20 cellular contexts compared by ENCODE assay signal in genomic region chr1:17167041-17167782, GRCh38. TPM values are rescaled to one million over a fixed set of nuclear protein-coding genes. Genes with fewer than 3 reads are reported as not detected.
DNase-seq lines count a peak whose midpoint lies in the region; ATAC-seq, FAIRE-seq and TF ChIP-seq lines count a peak whose summit lies in the region.
"Had no signal": no experiment of that assay in that cellular context is flagged by ENCODE, and none has a peak within 500 bp of the region (broad histone marks: within the 10 kb centered on the region; RNA-seq: fewer than 3 reads in every experiment).

No MANE protein-coding gene starts in this region.

- CTCF ChIA-PET in Calu3 (lab: Charles Lee): interaction anchor here (0.6 to 2.1 kb wide), 2 partner anchors 9 to 67 kb away, joined by 3 to 5 read pairs; no protein-coding TSS in a partner anchor
- CTCF ChIA-PET in IMR-90 (lab: Yijun Ruan, JAX): interaction anchor here (1.2 to 2.7 kb wide), 2 partner anchors 37 to 42 kb away, joined by 3 to 10 read pairs; no protein-coding TSS in a partner anchor
- CTCF ChIA-PET in K562 (lab: Yijun Ruan, JAX; ENCODE audit: low intra/inter-chr PET ratio): no interaction called here

- H3K4me1 ChIP-seq in IMR-90 (ENCODE audit: control insufficient read depth, insufficient read depth, low read length): peaks cover 23% of the 10 kb centered on the region
- no peaks in the 10 kb centered on the region for H3K4me1 ChIP-seq in K562 (replicated peaks in 1 of 2; ENCODE audit: control insufficient read depth in 2 of 2, insufficient read depth in 2 of 2, low read length in 2 of 2)
- H3K4me1 ChIP-seq in mesendoderm (ENCODE audit: control insufficient read depth, low read depth, low read length): peaks cover 3% of the 10 kb centered on the region
- no peaks in the 10 kb centered on the region for H3K4me1 ChIP-seq in testis
- peaks cover 0 to 6% of the 10 kb centered on the region in 2 donors for H3K4me1 ChIP-seq in adrenal gland (replicated peaks in 1 of 2)

- TF ChIP-seq CTCF in Calu3 (IDR thresholded peaks at IDR 0.05; ENCODE audit: unreplicated experiment): no peak
- no peak for TF ChIP-seq CTCF in IMR-90 (conservative IDR thresholded peaks at IDR 0.05; ENCODE audit: low read depth, low read length)
- TF ChIP-seq CTCF in K562 (IDR thresholded peaks at IDR 0.05 in 2 of 3, conservative IDR thresholded peaks at IDR 0.05 in 1 of 3; ENCODE audit: insufficient read depth in 2 of 3, low read depth in 1 of 3, low read length in 3 of 3): no peak
- TF ChIP-seq CTCF in testis (IDR thresholded peaks at IDR 0.05): no peak
- no peak for TF ChIP-seq CTCF in adrenal gland (IDR thresholded peaks at IDR 0.05)

- H3K23ac ChIP-seq in IMR-90 (ENCODE audit: low read depth, low read length): peak overlapping the region; percentile 90; the same call in 1 of the 2 replicates
- no peak overlapping the region for H3K23ac ChIP-seq in mesendoderm (ENCODE audit: low read length)

- peak overlapping the region; percentile 100 for H2BK5ac ChIP-seq in IMR-90 (ENCODE audit: low read depth, low read length, poor library complexity, severe bottlenecking)
- no peak overlapping the region for H2BK5ac ChIP-seq in mesendoderm (ENCODE audit: low read length)

- peaks cover 30% of the 10 kb centered on the region for H3K4me1 Mint-ChIP-seq in Calu3 (ENCODE audit: low read depth, unreplicated experiment)
- H3K4me1 Mint-ChIP-seq: activated CD4-positive, alpha-beta T cell treated with anti-CD3 and anti-CD28 coated beads, Interleukin-2, amount 10 ng/mL, durations not matched to agents 7 days and 5 days; activated naive CD4-positive, alpha-beta T cell treated with anti-CD3 and anti-CD28 coated beads, Interleukin-2, amount 10 ng/mL, durations not matched to agents 7 days and 5 days had no signal

- DNase-seq in Calu3: no peak
- DNase-seq in IMR-90: no peak
- peak in 1 of 4 experiments; percentile 7 for DNase-seq in K562 (ENCODE audit: extremely low read depth in 1 of 4, low spot score in 3 of 4)
- peak; percentile 82 for DNase-seq in mesendoderm
- DNase-seq in T1000 (lab: John Stamatoyannopoulos, UW): no peak
- DNase-seq in testis: no peak
- DNase-seq in NCI-H2107 treated with DMSO at 0.1 percent for 48 hours (lab: John Stamatoyannopoulos, UW; ENCODE audit: unreplicated experiment): no peak
- no peak for DNase-seq in adrenal gland
- DNase-seq: activated CD4-positive, alpha-beta T cell treated with anti-CD3 and anti-CD28 coated beads, Interleukin-2, amount 10 ng/mL, durations not matched to agents 7 days and 5 days; activated naive CD4-positive, alpha-beta T cell treated with anti-CD3 and anti-CD28 coated beads, Interleukin-2, amount 10 ng/mL, durations not matched to agents 7 days and 5 days; effector CD8-positive, alpha-beta T cell; KBM-7; left colon; NCI-H1092 treated with DMSO at 0.1 percent for 48 hours; stimulated activated CD4-positive, alpha-beta T cell treated with anti-CD3 and anti-CD28 coated beads, Interleukin-2, amount 100 ng/mL, for 48 hours had no signal

- peak overlapping the region; percentile 99 for H2BK120ac ChIP-seq in IMR-90 (ENCODE audit: low read depth, low read length)
- no peak overlapping the region for H2BK120ac ChIP-seq in mesendoderm (ENCODE audit: low read depth, low read length)

- H3K79me1 ChIP-seq in IMR-90 (ENCODE audit: low read depth in 1 of 2, low read length in 2 of 2) (no peaks in the 10 kb centered on the region), mesendoderm (ENCODE audit: low read length) (no peaks in the 10 kb centered on the region)

- H3K36me3 ChIP-seq in IMR-90 (ENCODE audit: control insufficient read depth, insufficient read depth, low read length): no peaks in the 10 kb centered on the region
- no peaks in the 10 kb centered on the region for H3K36me3 ChIP-seq in K562 (ENCODE audit: control insufficient read depth, insufficient read depth, low read length)
- no peaks in the 10 kb centered on the region for H3K36me3 ChIP-seq in mesendoderm (ENCODE audit: control insufficient read depth, insufficient read depth, low read length)
- no peaks in the 10 kb centered on the region for H3K36me3 ChIP-seq in testis (ENCODE audit: low read depth, missing control alignments)
- H3K36me3 ChIP-seq in adrenal gland (replicated peaks in 1 of 2): no peaks in the 10 kb centered on the region

- H3K18ac ChIP-seq in IMR-90 (ENCODE audit: low read depth, low read length): peak overlapping the region; percentile 54; the same call in 1 of the 2 replicates
- H3K18ac ChIP-seq in mesendoderm (ENCODE audit: low read length): no peak overlapping the region

- H3K9me3 ChIP-seq in IMR-90 (ENCODE audit: control insufficient read depth, insufficient read depth, low read length) (no peaks in the 10 kb centered on the region), K562 (replicated peaks; ENCODE audit: control insufficient read depth, insufficient read depth, low read depth, low read length) (no peaks in the 10 kb centered on the region), testis (no peaks in the 10 kb centered on the region), adrenal gland (replicated peaks in 1 of 3) (no peaks in the 10 kb centered on the region)

- peak overlapping the region; percentile 85 to 95; a peak in 3 of 4 replicates for H4K8ac ChIP-seq in IMR-90 (ENCODE audit: low read depth in 2 of 2, low read length in 2 of 2)
- no peak overlapping the region for H4K8ac ChIP-seq in mesendoderm (ENCODE audit: low read depth, low read length)

- H4K91ac ChIP-seq in IMR-90 (ENCODE audit: insufficient read depth, low read depth, low read length): peak overlapping the region; percentile 99

- H3K14ac ChIP-seq in IMR-90 (replicated peaks; ENCODE audit: low read depth, low read length): peak overlapping the region; percentile 95; the same call in 1 of the 2 replicates

- H3K9ac ChIP-seq in IMR-90 (ENCODE audit: low read depth, low read length) (no peak overlapping the region), K562 (ENCODE audit: insufficient read depth in 1 of 2, low read depth in 2 of 2, low read length in 2 of 2) (no peak overlapping the region), mesendoderm (ENCODE audit: low read length) (no peak overlapping the region)

- dilution Hi-C loops in IMR-90 (cut with HindIII; ENCODE audit: low sequenced_read_pairs, unreplicated experiment): no loop called here

- ATAC-seq in IMR-90 (ENCODE audit: low read depth) (no peak), K562 (no peak)
- ATAC-seq: left colon had no signal

- H4K5ac ChIP-seq in IMR-90 (ENCODE audit: low read depth, low read length) (peak overlapping the region; percentile 46), mesendoderm (ENCODE audit: low read length) (no peak overlapping the region)

- H3K4ac ChIP-seq in IMR-90 (ENCODE audit: low read depth, low read length) (peak overlapping the region; percentile 98), mesendoderm (ENCODE audit: low read depth, low read length) (no peak overlapping the region)

- no peak for TF ChIP-seq RAD21 in IMR-90 (IDR thresholded peaks at IDR 0.05; ENCODE audit: low read length)
- TF ChIP-seq RAD21 in K562 (CRISPR knock-in tag; conservative IDR thresholded peaks at IDR 0.05 in 1 of 2, IDR thresholded peaks at IDR 0.05 in 1 of 2): no peak

- H3K9me1 ChIP-seq in IMR-90 (ENCODE audit: insufficient read depth, low read length) (peaks cover 17% of the 10 kb centered on the region), K562 (ENCODE audit: control insufficient read depth, insufficient read depth, low read length) (no peaks in the 10 kb centered on the region)

- H4K20me1 ChIP-seq in IMR-90 (ENCODE audit: insufficient read depth, low read length) (no peaks in the 10 kb centered on the region), K562 (replicated peaks; ENCODE audit: control insufficient read depth, insufficient read depth, low read length) (no peaks in the 10 kb centered on the region; the same call in 1 of the 2 replicates)

- in situ Hi-C loops in IMR-90 (cut with MboI; ENCODE audit: low sequenced_read_pairs) (no loop called here), K562 (cut with MboI) (no loop called here)

- no peak for TF ChIP-seq POLR2A in IMR-90 (IDR thresholded peaks at IDR 0.05; ENCODE audit: low read depth, low read length)
- TF ChIP-seq POLR2A in K562 (conservative IDR thresholded peaks at IDR 0.05): no peak
- no peak for TF ChIP-seq POLR2A in testis (IDR thresholded peaks at IDR 0.05)
- TF ChIP-seq POLR2A in adrenal gland (IDR thresholded peaks at IDR 0.05): no peak

- H2BK20ac ChIP-seq in IMR-90 (ENCODE audit: low read depth, low read length): peak overlapping the region; percentile 98

- no peak for TF ChIP-seq EP300 in K562 (IDR thresholded peaks at IDR 0.05; ENCODE audit: low read length)

- 57% methylated on average over 1 of the region's 4 CpGs; no CpG with 5 or more reads in 1 of the 2 experiments for WGBS in IMR-90 (ENCODE audit: extremely low coverage in 2 of 2, insufficient read length in 1 of 2), 2 experiments
- WGBS in K562 (ENCODE audit: insufficient coverage, low coverage, missing lambda C conversion rate): 0% methylated on average over 3 of the region's 4 CpGs
- WGBS in mesendoderm (ENCODE audit: extremely low coverage, insufficient coverage, low lambda C conversion rate): no CpG with 5 or more reads among the region's 4 CpGs
- WGBS in testis, 2 donors: 24 to 54% methylated on average over 4 of the region's 4 CpGs
- WGBS in adrenal gland, 4 donors: 23 to 53% (median 43%) methylated on average over 3 to 4 of the region's 4 CpGs

- intact Hi-C loops in Calu3 (cut with micrococcal nuclease; ENCODE audit: unreplicated experiment) (no loop called here), IMR-90 (cut with micrococcal nuclease) (no loop called here), K562 (cut with micrococcal nuclease) (no loop called here), testis (cut with DNase I; ENCODE audit: low total_unique reads) (no loop called here), adrenal gland (cut with DNase I) (no loop called here)

- no peaks in the 10 kb centered on the region for H3K27me3 Mint-ChIP-seq in Calu3 (ENCODE audit: unreplicated experiment)

- H2AK5ac ChIP-seq in IMR-90 (ENCODE audit: low read depth, low read length): peak overlapping the region; percentile 96
- no peak overlapping the region for H2AK5ac ChIP-seq in mesendoderm (ENCODE audit: low read length)

- H3K27me3 ChIP-seq in IMR-90 (ENCODE audit: control insufficient read depth, insufficient read depth, low read length) (no peaks in the 10 kb centered on the region; the same call in 1 of the 2 replicates), K562 (ENCODE audit: control insufficient read depth in 2 of 2, insufficient read depth in 2 of 2, low read length in 2 of 2) (peaks cover 17 to 39% of the 10 kb centered on the region in 2 experiments), mesendoderm (ENCODE audit: insufficient read depth, low read length, poor library complexity) (no peaks in the 10 kb centered on the region), testis (no peaks in the 10 kb centered on the region), adrenal gland (no peaks in the 10 kb centered on the region)
- H3K27me3 ChIP-seq: hepatocyte had no signal

- H3K79me2 ChIP-seq in K562 (ENCODE audit: control insufficient read depth, insufficient read depth, low read length) (no peaks in the 10 kb centered on the region), mesendoderm (ENCODE audit: control insufficient read depth, insufficient read depth, low read length) (no peaks in the 10 kb centered on the region)
- H3K79me2 ChIP-seq: hepatocyte had no signal

- no peak overlapping the region for H3K4me2 ChIP-seq in IMR-90 (ENCODE audit: low read depth, low read length)
- H3K4me2 ChIP-seq in K562 (ENCODE audit: insufficient read depth, low read length): no peak overlapping the region
- H3K4me2 ChIP-seq in mesendoderm (ENCODE audit: low read length): no peak overlapping the region
- H3K4me2 ChIP-seq: hepatocyte had no signal

- no peaks in the 10 kb centered on the region for H3K36me3 Mint-ChIP-seq in Calu3 (ENCODE audit: insufficient read depth, unreplicated experiment)
- H3K36me3 Mint-ChIP-seq: activated naive CD4-positive, alpha-beta T cell treated with anti-CD3 and anti-CD28 coated beads, Interleukin-2, amount 10 ng/mL, durations not matched to agents 7 days and 5 days had no signal

- H3K4me3 ChIP-seq in IMR-90 (ENCODE audit: insufficient read depth, low read depth, low read length) (no peak overlapping the region), K562 (no peak overlapping the region), mesendoderm (ENCODE audit: low read length) (no peak overlapping the region), testis (no peak overlapping the region), adrenal gland (no peak overlapping the region)
- H3K4me3 ChIP-seq: hepatocyte had no signal

- no peak for FAIRE-seq in K562 (lab: Jason Lieb, UNC)

- no peak overlapping the region for H3K4me3 Mint-ChIP-seq in Calu3 (ENCODE audit: low read depth, unreplicated experiment)
- H3K4me3 Mint-ChIP-seq: activated CD4-positive, alpha-beta T cell treated with anti-CD3 and anti-CD28 coated beads, Interleukin-2, amount 10 ng/mL, durations not matched to agents 7 days and 5 days; activated naive CD4-positive, alpha-beta T cell treated with anti-CD3 and anti-CD28 coated beads, Interleukin-2, amount 10 ng/mL, durations not matched to agents 7 days and 5 days had no signal

- H2BK15ac ChIP-seq in IMR-90 (ENCODE audit: low read depth, low read length) (peak overlapping the region; percentile 90), mesendoderm (replicated peaks; ENCODE audit: low read depth) (no peak overlapping the region)

- H3K27ac Mint-ChIP-seq in Calu3 (ENCODE audit: unreplicated experiment): peak overlapping the region; percentile 33
- H3K27ac Mint-ChIP-seq: activated CD4-positive, alpha-beta T cell treated with anti-CD3 and anti-CD28 coated beads, Interleukin-2, amount 10 ng/mL, durations not matched to agents 7 days and 5 days; activated naive CD4-positive, alpha-beta T cell treated with anti-CD3 and anti-CD28 coated beads, Interleukin-2, amount 10 ng/mL, durations not matched to agents 7 days and 5 days had no signal

- BruUV-seq in Calu3 (replicated peaks; lab: Mats Ljungman, UMichigan): no TSS peak
- no TSS peak for BruUV-seq in IMR-90 (replicated peaks; lab: Mats Ljungman, UMichigan)
- BruUV-seq in K562 (replicated peaks; lab: Mats Ljungman, UMichigan): no TSS peak

- H2AFZ ChIP-seq in IMR-90 (replicated peaks; ENCODE audit: low read length, poor library complexity): no peak overlapping the region
- no peak overlapping the region for H2AFZ ChIP-seq in K562 (ENCODE audit: low read depth, low read length)
- H2AFZ ChIP-seq: hepatocyte had no signal

- H3K27ac ChIP-seq in IMR-90 (ENCODE audit: insufficient read depth, low read length) (no peak overlapping the region; the same call in 1 of the 2 replicates), K562 (ENCODE audit: extremely low read depth, low read depth, low read length) (no peak overlapping the region), mesendoderm (ENCODE audit: low read depth, low read length) (no peak overlapping the region), testis (no peak overlapping the region), adrenal gland (no peak overlapping the region)
- H3K27ac ChIP-seq: hepatocyte had no signal

- H3K56ac ChIP-seq in IMR-90 (ENCODE audit: extremely low read depth, insufficient read depth, low read length): peak overlapping the region; percentile 51; the same call in 1 of the 2 replicates
- H3K56ac ChIP-seq in mesendoderm (ENCODE audit: low read length): no peak overlapping the region

- peak overlapping the region; percentile 86 for H2AK9ac ChIP-seq in IMR-90 (replicated peaks; ENCODE audit: low read depth, low read length, poor library complexity)

- POLR2A ChIA-PET in IMR-90 (lab: Charles Lee; ENCODE audit: unreplicated experiment): interaction anchor here (0.5 kb wide), 1 partner anchor 38 kb away, joined by 3 read pairs; no protein-coding TSS in a partner anchor
- POLR2A ChIA-PET in K562 (lab: Yijun Ruan, JAX): interaction anchor here (0.5 to 1.0 kb wide), 3 partner anchors 262 to 799 kb away, joined by 3 to 5 read pairs (median 3); no protein-coding TSS in a partner anchor

- H3K9me3 Mint-ChIP-seq in Calu3 (ENCODE audit: low read depth, unreplicated experiment): no peaks in the 10 kb centered on the region
- H3K9me3 Mint-ChIP-seq: activated CD4-positive, alpha-beta T cell treated with anti-CD3 and anti-CD28 coated beads, Interleukin-2, amount 10 ng/mL, durations not matched to agents 7 days and 5 days; activated naive CD4-positive, alpha-beta T cell treated with anti-CD3 and anti-CD28 coated beads, Interleukin-2, amount 10 ng/mL, durations not matched to agents 7 days and 5 days had no signal

RNA-seq across cellular contexts. Expression of gene PADI1, which starts 37.7 kb away (rescaled TPM):
- 2.3 and 4.5 TPM in 2 replicates for total RNA-seq in Calu3 (2022)
- total RNA-seq in IMR-90 (2012; rRNA removed): not detected in 2 replicates
- polyA plus RNA-seq in IMR-90 (2012; rRNA removed): 0.13 and 0.17 TPM in 2 replicates
- 0.04 TPM in 1 of 2 replicates, not detected in the other for polyA plus RNA-seq in IMR-90 (2012; cell fraction: cytosol; rRNA removed)
- polyA plus RNA-seq in IMR-90 (2012; cell fraction: nucleus; rRNA removed; ENCODE audit: low replicate concordance): 0.14 and 0.21 TPM in 2 replicates
- total RNA-seq in K562 (2011; cell fraction: chromatin; rRNA removed; ENCODE audit: low replicate concordance): not detected in 2 replicates
- not detected in 2 replicates for total RNA-seq in K562 (2011; cell fraction: nucleolus; rRNA removed)
- not detected in 2 replicates for total RNA-seq in K562 (2011; cell fraction: nucleoplasm; rRNA removed)
- not detected in 2 replicates for total RNA-seq in K562 (2014; rRNA removed)
- total RNA-seq in K562 (2014; rRNA removed; fragmentation: Illumina TruSeq; extraction: Trizol): not detected in 2 replicates
- total RNA-seq in K562 (2015; rRNA removed; fragmentation: Illumina TruSeq; extraction: Trizol): not detected in 2 replicates
- total RNA-seq in K562 (2021): not detected in 2 replicates
- polyA plus RNA-seq in K562 (2011; rRNA removed): not detected in 2 replicates
- polyA plus RNA-seq in K562 (2011; cell fraction: cytosol; rRNA removed): not detected in 2 replicates
- not detected in 2 replicates for polyA plus RNA-seq in K562 (2011; cell fraction: nucleus; rRNA removed)
- 0.03 TPM in 1 of 2 replicates, not detected in the other for polyA plus RNA-seq in K562 (2012)
- polyA plus RNA-seq in K562 (2014; fragmentation: Illumina TruSeq; extraction: Trizol): not detected in 2 replicates
- polyA plus RNA-seq in K562 (2014; fragmentation: Nextera tagmentation; extraction: Ambion mirVana): not detected
- not detected in 2 replicates for polyA plus RNA-seq in K562 (2014; rRNA removed)
- polyA minus RNA-seq in K562 (2011; rRNA and poly(A)+ RNA removed): not detected in 2 replicates
- polyA minus RNA-seq in K562 (2011; cell fraction: cytosol; rRNA and poly(A)+ RNA removed): not detected in 2 replicates
- polyA minus RNA-seq in K562 (2011; cell fraction: nucleus; rRNA and poly(A)+ RNA removed): not detected in 2 replicates
- polyA plus RNA-seq in mesendoderm (2013, experiment 1 of 2): 0.11 TPM
- polyA plus RNA-seq in mesendoderm (2013, experiment 2 of 2): 0.07 TPM
- total RNA-seq in testis: under 1 TPM in 1 of 2 donors, not detected in 1; 0.31 TPM
- polyA plus RNA-seq in testis (ENCODE audit: insufficient read depth, low read depth, low replicate concordance): 1.6 TPM
- total RNA-seq in adrenal gland: not detected
- under 1 TPM in 2 of 3 donors, not detected in 1; 0.08 to 0.10 TPM for polyA plus RNA-seq in adrenal gland
- total RNA-seq: activated CD4-positive, alpha-beta T cell treated with anti-CD3 and anti-CD28 coated beads, Interleukin-2, amount 10 ng/mL, durations not matched to agents 7 days and 5 days; cardiac septum; hepatocyte; mucosa of gallbladder; omental fat pad; SK-MEL-5 had no signal
- polyA plus RNA-seq: hepatocyte had no signal

RNA-seq across cellular contexts. Expression of gene PADI2, which starts 48.0 kb away (rescaled TPM):
- total RNA-seq in Calu3 (2022) (1.3 and 2.7 TPM in 2 replicates), IMR-90 (2012; rRNA removed) (not detected in 2 replicates), K562 (2014; rRNA removed) (not detected in 2 replicates), K562 (2014; rRNA removed; fragmentation: Illumina TruSeq; extraction: Trizol) (not detected in 2 replicates), K562 (2015; rRNA removed; fragmentation: Illumina TruSeq; extraction: Trizol) (not detected in 2 replicates), K562 (2021) (0.11 and 0.13 TPM in 2 replicates), testis (1 to 10 TPM in 1 of 2 donors, under 1 TPM in 1; 0.99 to 1.1 TPM), adrenal gland (under 1 TPM in 6 of 8 donors, not detected in 2; 0.39 to 0.88 (median 0.55) TPM)
- polyA plus RNA-seq in IMR-90 (2012; rRNA removed) (not detected in 2 replicates), K562 (2011; rRNA removed) (0.01 TPM in 2 replicates), K562 (2014; fragmentation: Illumina TruSeq; extraction: Trizol) (not detected in 2 replicates), K562 (2014; fragmentation: Nextera tagmentation; extraction: Ambion mirVana) (under 1 TPM; 0.01 TPM), K562 (2014; rRNA removed) (not detected in 2 replicates), testis (ENCODE audit: insufficient read depth, low read depth, low replicate concordance) (3.2 TPM), adrenal gland (under 1 TPM; 0.20 to 0.48 (median 0.46) TPM)
- not detected in 2 replicates for polyA plus RNA-seq in IMR-90 (2012; cell fraction: cytosol; rRNA removed)
- polyA plus RNA-seq in IMR-90 (2012; cell fraction: nucleus; rRNA removed; ENCODE audit: low replicate concordance): not detected in 2 replicates
- not detected in 2 replicates for total RNA-seq in K562 (2011; cell fraction: chromatin; rRNA removed; ENCODE audit: low replicate concordance)
- not detected in 2 replicates for total RNA-seq in K562 (2011; cell fraction: nucleolus; rRNA removed)
- total RNA-seq in K562 (2011; cell fraction: nucleoplasm; rRNA removed): not detected in 2 replicates
- polyA plus RNA-seq in K562 (2011; cell fraction: cytosol; rRNA removed): 0.03 TPM in 1 of 2 replicates, not detected in the other
- polyA plus RNA-seq in K562 (2011; cell fraction: nucleus; rRNA removed): not detected in 2 replicates
- 0.05 TPM in 1 of 2 replicates, not detected in the other for polyA plus RNA-seq in K562 (2012)
- not detected in 2 replicates for polyA minus RNA-seq in K562 (2011; rRNA and poly(A)+ RNA removed)
- polyA minus RNA-seq in K562 (2011; cell fraction: cytosol; rRNA and poly(A)+ RNA removed): not detected in 2 replicates
- polyA minus RNA-seq in K562 (2011; cell fraction: nucleus; rRNA and poly(A)+ RNA removed): not detected in 2 replicates
- 0.65 TPM for polyA plus RNA-seq in mesendoderm (2013, experiment 1 of 2)
- polyA plus RNA-seq in mesendoderm (2013, experiment 2 of 2): 0.56 TPM
